Comparison of ENCODE assay signal across 19 cellular contexts in the genomic region with DNA sequence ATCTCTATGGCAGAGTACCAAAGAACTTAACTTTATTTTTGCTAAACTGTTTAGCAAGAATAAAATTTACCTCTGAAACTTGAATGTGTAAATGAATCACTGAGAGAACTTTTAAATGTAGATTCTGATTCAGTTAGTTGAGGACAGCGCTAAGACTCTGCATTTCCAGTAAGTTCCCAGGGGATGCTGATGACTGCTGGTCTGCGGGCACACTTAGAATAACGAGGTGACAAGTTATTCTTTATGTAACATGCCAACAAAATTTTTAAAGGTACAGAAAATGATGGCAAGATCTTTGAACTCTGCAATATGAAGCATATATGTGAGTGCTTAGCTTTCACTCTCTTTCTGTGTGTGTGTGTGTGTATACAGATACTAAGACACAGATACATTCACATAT. TPM values are rescaled to one million over a fixed set of nuclear protein-coding genes. Genes with fewer than 3 reads are reported as not detected.
DNase-seq lines count a peak whose midpoint lies in the region; ATAC-seq and TF ChIP-seq lines count a peak whose summit lies in the region.
"Had no signal": no experiment of that assay in that cellular context is flagged by ENCODE, and none has a peak within 500 bp of the region (broad histone marks: within the 10 kb centered on the region; RNA-seq: fewer than 3 reads in every experiment).

No MANE protein-coding gene starts in this region.

- no peak overlapping the region for H4K91ac ChIP-seq in trophoblast cell (ENCODE audit: low read depth, low read length)

- H3K9me3 ChIP-seq in DND-41 (ENCODE audit: insufficient read depth, low read length, severe bottlenecking) (no peaks in the 10 kb centered on the region), neutrophil (no peaks in the 10 kb centered on the region), trophoblast cell (ENCODE audit: insufficient read depth, low read depth, low read length) (no peaks in the 10 kb centered on the region)
- H3K9me3 ChIP-seq: Caco-2, psoas muscle had no signal

- H2BK120ac ChIP-seq in trophoblast cell (ENCODE audit: insufficient read depth, low read length, poor library complexity): no peak overlapping the region

- H3K4me1 ChIP-seq in DND-41 (ENCODE audit: insufficient read depth, low read length) (peaks cover 99% of the 10 kb centered on the region), neutrophil (ENCODE audit: control insufficient read depth in 1 of 2, insufficient read depth in 1 of 2, low read depth in 1 of 2, low read length in 1 of 2) (peaks cover 52 to 64% of the 10 kb centered on the region in 2 experiments), trophoblast cell (ENCODE audit: control insufficient read depth in 1 of 2, insufficient read depth in 2 of 2, low read length in 2 of 2) (peaks cover 11 to 18% of the 10 kb centered on the region in 2 experiments)

- H3K27me3 ChIP-seq in DND-41 (ENCODE audit: insufficient read depth, low read length, poor library complexity): no peaks in the 10 kb centered on the region
- H3K27me3 ChIP-seq in neutrophil: no peaks in the 10 kb centered on the region
- no peaks in the 10 kb centered on the region for H3K27me3 ChIP-seq in trophoblast cell (ENCODE audit: insufficient read depth, low read length)

- H3K23ac ChIP-seq in trophoblast cell (ENCODE audit: low read length): no peak overlapping the region

- no peak overlapping the region for H4K8ac ChIP-seq in trophoblast cell (ENCODE audit: low read depth, low read length)

- H3K36me3 ChIP-seq in DND-41 (ENCODE audit: insufficient read depth, low read length) (peaks cover 23% of the 10 kb centered on the region), neutrophil (peaks cover 72% of the 10 kb centered on the region), trophoblast cell (ENCODE audit: control insufficient read depth in 1 of 2, insufficient read depth in 2 of 2, low read length in 2 of 2) (no peaks in the 10 kb centered on the region)

- H3K4me2 ChIP-seq in DND-41 (ENCODE audit: insufficient read depth, low read length) (no peak overlapping the region), trophoblast cell (ENCODE audit: low read length) (no peak overlapping the region)

- no peak overlapping the region for H2AK5ac ChIP-seq in trophoblast cell (ENCODE audit: low read length)

- H3K4ac ChIP-seq in trophoblast cell (ENCODE audit: low read depth, low read length): no peak overlapping the region

- no peak for ATAC-seq in DND-41 (ENCODE audit: insufficient read depth, low read depth)
- no peak for ATAC-seq in activated naive CD4-positive, alpha-beta T cell treated with anti-CD3 and anti-CD28 coated beads, Interleukin-2, amount 50 U/mL, for 72 hours
- ATAC-seq in GM21529 (IDR thresholded peaks at IDR 0.05; ENCODE audit: unreplicated experiment): no peak
- ATAC-seq: K562, psoas muscle, SK-N-SH treated with all-trans-retinoic acid at 6 μM for 48 hours had no signal

- no peak overlapping the region for H2BK12ac ChIP-seq in trophoblast cell (ENCODE audit: low read length)

- no peaks in the 10 kb centered on the region for H3K9me3 Mint-ChIP-seq in activated naive CD4-positive, alpha-beta T cell treated with anti-CD3 and anti-CD28 coated beads for 36 hours
- H3K9me3 Mint-ChIP-seq in activated naive CD4-positive, alpha-beta T cell treated with anti-CD3 and anti-CD28 coated beads, Interleukin-2, amount 50 U/mL, for 72 hours: peaks cover 0 to 3% of the 10 kb centered on the region in 2 donors
- H3K9me3 Mint-ChIP-seq: nephron progenitor cell had no signal

- H3K27me3 Mint-ChIP-seq in activated naive CD4-positive, alpha-beta T cell treated with anti-CD3 and anti-CD28 coated beads for 36 hours (ENCODE audit: low read depth): no peaks in the 10 kb centered on the region

- H4K20me1 ChIP-seq in DND-41 (ENCODE audit: insufficient read depth, low read length): no peaks in the 10 kb centered on the region

- H3K18ac ChIP-seq in trophoblast cell (ENCODE audit: low read length): no peak overlapping the region

- H2BK5ac ChIP-seq in trophoblast cell (ENCODE audit: low read depth, low read length, poor library complexity): no peak overlapping the region

- peaks cover 59% of the 10 kb centered on the region for H3K36me3 Mint-ChIP-seq in activated naive CD4-positive, alpha-beta T cell treated with anti-CD3 and anti-CD28 coated beads for 36 hours (ENCODE audit: low read depth)
- peaks cover 40 to 49% of the 10 kb centered on the region in 2 donors for H3K36me3 Mint-ChIP-seq in activated naive CD4-positive, alpha-beta T cell treated with anti-CD3 and anti-CD28 coated beads, Interleukin-2, amount 50 U/mL, for 72 hours

- H3K27ac ChIP-seq in DND-41 (ENCODE audit: low read length): peak overlapping the region; percentile 56
- H3K27ac ChIP-seq in neutrophil: peak overlapping the region; percentile 80
- H3K27ac ChIP-seq in trophoblast cell (ENCODE audit: low read depth, low read length): no peak overlapping the region
- H3K27ac ChIP-seq: psoas muscle had no signal

- peak overlapping the region; percentile 93 for H3K27ac Mint-ChIP-seq in activated naive CD4-positive, alpha-beta T cell treated with anti-CD3 and anti-CD28 coated beads for 36 hours
- H3K27ac Mint-ChIP-seq in activated naive CD4-positive, alpha-beta T cell treated with anti-CD3 and anti-CD28 coated beads, Interleukin-2, amount 50 U/mL, for 72 hours: peak overlapping the region; percentile 86 to 93
- H3K27ac Mint-ChIP-seq: nephron progenitor cell had no signal

- TF ChIP-seq CTCF in DND-41 (IDR thresholded peaks at IDR 0.05; ENCODE audit: borderline replicate concordance, extremely low read depth, low read length, poor library complexity, severe bottlenecking) (no peak), neutrophil (IDR thresholded peaks at IDR 0.05) (no peak)

- peak overlapping the region; percentile 40 for H3K4me3 Mint-ChIP-seq in activated naive CD4-positive, alpha-beta T cell treated with anti-CD3 and anti-CD28 coated beads for 36 hours
- H3K4me3 Mint-ChIP-seq: nephron progenitor cell had no signal

- H3K4me3 ChIP-seq in DND-41 (ENCODE audit: low read depth in 1 of 2, low read length in 2 of 2): no peak overlapping the region
- no peak overlapping the region for H3K4me3 ChIP-seq in neutrophil (ENCODE audit: low read depth in 1 of 2, low read length in 1 of 2)
- H3K4me3 ChIP-seq in trophoblast cell (ENCODE audit: low read depth, low read length): no peak overlapping the region
- H3K4me3 ChIP-seq: K562, psoas muscle had no signal

- intact Hi-C loops in activated naive CD4-positive, alpha-beta T cell treated with anti-CD3 and anti-CD28 coated beads for 36 hours (cut with micrococcal nuclease): loop anchor here (10.0 kb wide), 1 partner anchor 1092 kb away; no protein-coding TSS in a partner anchor

- no peak overlapping the region for H4K12ac ChIP-seq in trophoblast cell (ENCODE audit: low read depth, low read length)

- H3K79me2 ChIP-seq in DND-41 (ENCODE audit: insufficient read depth, low read length) (peaks cover 22% of the 10 kb centered on the region), trophoblast cell (ENCODE audit: control insufficient read depth, insufficient read depth, low read length, poor library complexity) (peaks cover 2% of the 10 kb centered on the region)

- peaks cover 93% of the 10 kb centered on the region for H3K4me1 Mint-ChIP-seq in activated naive CD4-positive, alpha-beta T cell treated with anti-CD3 and anti-CD28 coated beads for 36 hours (ENCODE audit: low read depth)

- CTCF ChIA-PET in activated naive CD4-positive, alpha-beta T cell treated with anti-CD3 and anti-CD28 coated beads for 36 hours (lab: Charles Lee): interaction anchor here (0.8 kb wide), 1 partner anchor 28 kb away, joined by 3 read pairs; no protein-coding TSS in a partner anchor

- H3K9ac ChIP-seq in DND-41 (ENCODE audit: low read depth, low read length): no peak overlapping the region
- no peak overlapping the region for H3K9ac ChIP-seq in trophoblast cell (ENCODE audit: low read length)

- H2AFZ ChIP-seq in DND-41 (ENCODE audit: low read depth, low read length): no peak overlapping the region
- H2AFZ ChIP-seq in trophoblast cell (ENCODE audit: insufficient read depth, low read length, poor library complexity): no peak overlapping the region

- DNase-seq in activated naive CD4-positive, alpha-beta T cell treated with anti-CD3 and anti-CD28 coated beads for 36 hours: no peak
- no peak for DNase-seq in activated naive CD4-positive, alpha-beta T cell (lab: John Stamatoyannopoulos, UW)
- DNase-seq in DND-41: no peak
- no peak for DNase-seq in activated naive CD4-positive, alpha-beta T cell treated with anti-CD3 and anti-CD28 coated beads, Interleukin-2, amount 50 U/mL, for 72 hours (ENCODE audit: low spot score in 2 of 2)
- DNase-seq in trophoblast cell: no peak
- DNase-seq in effector CD8-positive, alpha-beta T cell (lab: John Stamatoyannopoulos, UW): no peak
- DNase-seq: activated CD4-positive, CD25-positive, alpha-beta regulatory T cell treated with anti-CD3 and anti-CD28 coated beads, Interleukin-2, amount 50 U/mL, for 72 hours; Caco-2; dermis blood vessel endothelial cell; erythroblast; mesenchymal stem cell; NCI-H2029; nephron progenitor cell; psoas muscle; stimulated activated CD8-positive, alpha-beta memory T cell treated with anti-CD3 and anti-CD28 coated beads, Interleukin-4, amount 100 ng/mL, for 48 hours had no signal

- no peak overlapping the region for H3K14ac ChIP-seq in trophoblast cell (ENCODE audit: low read length)

- WGBS in trophoblast cell (ENCODE audit: extremely low coverage, insufficient coverage, insufficient read length): no CpG with 5 or more reads among the region's 3 CpGs

- peaks cover 15% of the 10 kb centered on the region for H3K79me1 ChIP-seq in trophoblast cell (ENCODE audit: low read length)

RNA-seq across cellular contexts. Expression of gene TGFBR2, which starts 56.4 kb away (rescaled TPM):
- total RNA-seq in activated naive CD4-positive, alpha-beta T cell treated with anti-CD3 and anti-CD28 coated beads for 36 hours: 10 to 100 TPM; 57.8 to 58.1 TPM
- total RNA-seq in activated naive CD4-positive, alpha-beta T cell treated with anti-CD3 and anti-CD28 coated beads, Interleukin-2, amount 50 U/mL, for 72 hours: 10 to 100 TPM; 45.0 to 74.1 TPM
- 95.2 and 107 TPM in 2 replicates for polyA plus RNA-seq in trophoblast cell (2013)
